Comparison of ENCODE assay signal across 1 cellular context in the genomic region with DNA sequence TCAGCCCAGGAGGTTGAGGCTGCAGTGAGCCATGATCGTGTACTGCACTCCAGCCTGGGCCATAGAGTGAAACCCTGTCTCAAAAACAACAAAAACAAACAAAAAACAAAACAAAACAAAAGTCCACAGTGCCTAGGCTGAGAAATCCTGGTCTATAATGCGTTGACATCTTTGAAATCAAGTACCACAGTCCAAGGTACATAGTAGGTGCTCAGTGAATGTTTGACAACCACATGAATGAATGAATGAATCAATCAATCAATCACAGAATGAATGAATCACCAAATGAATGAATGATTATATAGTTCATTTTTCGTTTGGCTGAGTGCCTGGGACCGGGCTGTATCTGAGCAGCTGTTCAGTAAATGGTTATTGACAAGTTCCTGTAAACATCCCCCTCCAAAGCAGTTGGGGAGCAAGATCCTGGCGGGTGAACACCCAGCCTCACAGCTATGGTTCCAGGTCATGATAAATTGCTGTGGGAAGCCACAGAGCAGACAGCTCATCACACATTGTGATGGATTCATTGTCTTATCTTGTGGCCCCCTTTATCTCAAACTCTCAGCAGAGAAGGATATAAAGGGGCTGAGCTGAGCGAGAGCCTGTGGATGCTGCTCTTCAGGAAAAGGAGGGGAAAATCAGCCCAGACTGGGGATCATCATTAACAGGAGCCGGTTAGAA.
A peak's percentile ranks its signal among the peaks of the same experiment; 100 is the strongest.
TF ChIP-seq lines count a peak whose summit lies in the region.

No MANE protein-coding gene starts in this region.

TF ChIP-seq in K562, 482 proteins besides CTCF, POLR2A, EP300 and RAD21 (continued from another document and continues in another):
- TF ChIP-seq, protein P1, sequence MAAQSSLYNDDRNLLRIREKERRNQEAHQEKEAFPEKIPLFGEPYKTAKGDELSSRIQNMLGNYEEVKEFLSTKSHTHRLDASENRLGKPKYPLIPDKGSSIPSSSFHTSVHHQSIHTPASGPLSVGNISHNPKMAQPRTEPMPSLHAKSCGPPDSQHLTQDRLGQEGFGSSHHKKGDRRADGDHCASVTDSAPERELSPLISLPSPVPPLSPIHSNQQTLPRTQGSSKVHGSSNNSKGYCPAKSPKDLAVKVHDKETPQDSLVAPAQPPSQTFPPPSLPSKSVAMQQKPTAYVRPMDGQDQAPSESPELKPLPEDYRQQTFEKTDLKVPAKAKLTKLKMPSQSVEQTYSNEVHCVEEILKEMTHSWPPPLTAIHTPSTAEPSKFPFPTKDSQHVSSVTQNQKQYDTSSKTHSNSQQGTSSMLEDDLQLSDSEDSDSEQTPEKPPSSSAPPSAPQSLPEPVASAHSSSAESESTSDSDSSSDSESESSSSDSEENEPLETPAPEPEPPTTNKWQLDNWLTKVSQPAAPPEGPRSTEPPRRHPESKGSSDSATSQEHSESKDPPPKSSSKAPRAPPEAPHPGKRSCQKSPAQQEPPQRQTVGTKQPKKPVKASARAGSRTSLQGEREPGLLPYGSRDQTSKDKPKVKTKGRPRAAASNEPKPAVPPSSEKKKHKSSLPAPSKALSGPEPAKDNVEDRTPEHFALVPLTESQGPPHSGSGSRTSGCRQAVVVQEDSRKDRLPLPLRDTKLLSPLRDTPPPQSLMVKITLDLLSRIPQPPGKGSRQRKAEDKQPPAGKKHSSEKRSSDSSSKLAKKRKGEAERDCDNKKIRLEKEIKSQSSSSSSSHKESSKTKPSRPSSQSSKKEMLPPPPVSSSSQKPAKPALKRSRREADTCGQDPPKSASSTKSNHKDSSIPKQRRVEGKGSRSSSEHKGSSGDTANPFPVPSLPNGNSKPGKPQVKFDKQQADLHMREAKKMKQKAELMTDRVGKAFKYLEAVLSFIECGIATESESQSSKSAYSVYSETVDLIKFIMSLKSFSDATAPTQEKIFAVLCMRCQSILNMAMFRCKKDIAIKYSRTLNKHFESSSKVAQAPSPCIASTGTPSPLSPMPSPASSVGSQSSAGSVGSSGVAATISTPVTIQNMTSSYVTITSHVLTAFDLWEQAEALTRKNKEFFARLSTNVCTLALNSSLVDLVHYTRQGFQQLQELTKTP (IDR thresholded peaks at IDR 0.05; ENCODE audit: low read depth in 1 of 2, partially characterized antibody in 2 of 2), result no peak
- TF ChIP-seq ZC3H8 (IDR thresholded peaks at IDR 0.05), result no peak
- TF ChIP-seq, protein P2, sequence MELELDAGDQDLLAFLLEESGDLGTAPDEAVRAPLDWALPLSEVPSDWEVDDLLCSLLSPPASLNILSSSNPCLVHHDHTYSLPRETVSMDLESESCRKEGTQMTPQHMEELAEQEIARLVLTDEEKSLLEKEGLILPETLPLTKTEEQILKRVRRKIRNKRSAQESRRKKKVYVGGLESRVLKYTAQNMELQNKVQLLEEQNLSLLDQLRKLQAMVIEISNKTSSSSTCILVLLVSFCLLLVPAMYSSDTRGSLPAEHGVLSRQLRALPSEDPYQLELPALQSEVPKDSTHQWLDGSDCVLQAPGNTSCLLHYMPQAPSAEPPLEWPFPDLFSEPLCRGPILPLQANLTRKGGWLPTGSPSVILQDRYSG (tag; conservative IDR thresholded peaks at IDR 0.05; ENCODE audit: low read depth), result no peak
- no peak for TF ChIP-seq STAT5B (CRISPR knock-in tag; IDR thresholded peaks at IDR 0.05)
- TF ChIP-seq ASH1L (IDR thresholded peaks at IDR 0.05; ENCODE audit: borderline replicate concordance, low read depth, partially characterized antibody), result no peak
- TF ChIP-seq CCAR2 (IDR thresholded peaks at IDR 0.05; ENCODE audit: low read depth, low read length), result no peak
- no peak for TF ChIP-seq TEAD2 (tag; IDR thresholded peaks at IDR 0.05)
- TF ChIP-seq CBX5 (IDR thresholded peaks at IDR 0.05; ENCODE audit: borderline replicate concordance, low read depth), result no peak
- no peak for TF ChIP-seq ZSCAN29 (IDR thresholded peaks at IDR 0.05)
- TF ChIP-seq FOSL1 (tag; conservative IDR thresholded peaks at IDR 0.05), result peak; percentile 81
- TF ChIP-seq, protein P3, sequence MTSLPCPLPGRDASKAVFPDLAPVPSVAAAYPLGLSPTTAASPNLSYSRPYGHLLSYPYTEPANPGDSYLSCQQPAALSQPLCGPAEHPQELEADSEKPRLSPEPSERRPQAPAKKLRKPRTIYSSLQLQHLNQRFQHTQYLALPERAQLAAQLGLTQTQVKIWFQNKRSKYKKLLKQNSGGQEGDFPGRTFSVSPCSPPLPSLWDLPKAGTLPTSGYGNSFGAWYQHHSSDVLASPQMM (CRISPR knock-in tag; IDR thresholded peaks at IDR 0.05), result no peak
- TF ChIP-seq, protein P4, sequence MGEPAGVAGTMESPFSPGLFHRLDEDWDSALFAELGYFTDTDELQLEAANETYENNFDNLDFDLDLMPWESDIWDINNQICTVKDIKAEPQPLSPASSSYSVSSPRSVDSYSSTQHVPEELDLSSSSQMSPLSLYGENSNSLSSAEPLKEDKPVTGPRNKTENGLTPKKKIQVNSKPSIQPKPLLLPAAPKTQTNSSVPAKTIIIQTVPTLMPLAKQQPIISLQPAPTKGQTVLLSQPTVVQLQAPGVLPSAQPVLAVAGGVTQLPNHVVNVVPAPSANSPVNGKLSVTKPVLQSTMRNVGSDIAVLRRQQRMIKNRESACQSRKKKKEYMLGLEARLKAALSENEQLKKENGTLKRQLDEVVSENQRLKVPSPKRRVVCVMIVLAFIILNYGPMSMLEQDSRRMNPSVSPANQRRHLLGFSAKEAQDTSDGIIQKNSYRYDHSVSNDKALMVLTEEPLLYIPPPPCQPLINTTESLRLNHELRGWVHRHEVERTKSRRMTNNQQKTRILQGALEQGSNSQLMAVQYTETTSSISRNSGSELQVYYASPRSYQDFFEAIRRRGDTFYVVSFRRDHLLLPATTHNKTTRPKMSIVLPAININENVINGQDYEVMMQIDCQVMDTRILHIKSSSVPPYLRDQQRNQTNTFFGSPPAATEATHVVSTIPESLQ (CRISPR knock-in tag; IDR thresholded peaks at IDR 0.05), result no peak
- no peak for TF ChIP-seq CBX8 (IDR thresholded peaks at IDR 0.05; ENCODE audit: borderline replicate concordance, extremely low read depth, low read depth, low read length, poor library complexity, severe bottlenecking)
- TF ChIP-seq ZNF586 (CRISPR knock-in tag; conservative IDR thresholded peaks at IDR 0.05), result no peak
- TF ChIP-seq MTA2 (IDR thresholded peaks at IDR 0.05; ENCODE audit: low read depth), result peak; percentile 33; the same call in 1 of the 2 replicates
- TF ChIP-seq SMAD2 (IDR thresholded peaks at IDR 0.05; ENCODE audit: low read depth, low read length), result no peak
- TF ChIP-seq, protein P5, sequence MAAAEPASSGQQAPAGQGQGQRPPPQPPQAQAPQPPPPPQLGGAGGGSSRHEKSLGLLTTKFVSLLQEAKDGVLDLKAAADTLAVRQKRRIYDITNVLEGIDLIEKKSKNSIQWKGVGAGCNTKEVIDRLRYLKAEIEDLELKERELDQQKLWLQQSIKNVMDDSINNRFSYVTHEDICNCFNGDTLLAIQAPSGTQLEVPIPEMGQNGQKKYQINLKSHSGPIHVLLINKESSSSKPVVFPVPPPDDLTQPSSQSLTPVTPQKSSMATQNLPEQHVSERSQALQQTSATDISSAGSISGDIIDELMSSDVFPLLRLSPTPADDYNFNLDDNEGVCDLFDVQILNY (CRISPR knock-in tag; IDR thresholded peaks at IDR 0.05), result no peak
- TF ChIP-seq, protein P6, sequence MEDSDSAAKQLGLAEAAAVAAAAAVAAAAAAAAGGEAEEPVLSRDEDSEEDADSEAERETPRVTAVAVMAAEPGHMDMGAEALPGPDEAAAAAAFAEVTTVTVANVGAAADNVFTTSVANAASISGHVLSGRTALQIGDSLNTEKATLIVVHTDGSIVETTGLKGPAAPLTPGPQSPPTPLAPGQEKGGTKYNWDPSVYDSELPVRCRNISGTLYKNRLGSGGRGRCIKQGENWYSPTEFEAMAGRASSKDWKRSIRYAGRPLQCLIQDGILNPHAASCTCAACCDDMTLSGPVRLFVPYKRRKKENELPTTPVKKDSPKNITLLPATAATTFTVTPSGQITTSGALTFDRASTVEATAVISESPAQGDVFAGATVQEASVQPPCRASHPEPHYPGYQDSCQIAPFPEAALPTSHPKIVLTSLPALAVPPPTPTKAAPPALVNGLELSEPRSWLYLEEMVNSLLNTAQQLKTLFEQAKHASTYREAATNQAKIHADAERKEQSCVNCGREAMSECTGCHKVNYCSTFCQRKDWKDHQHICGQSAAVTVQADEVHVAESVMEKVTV (CRISPR knock-in tag; IDR thresholded peaks at IDR 0.05), result no peak
- TF ChIP-seq ZNF644 (tag; IDR thresholded peaks at IDR 0.05; ENCODE audit: low read depth), result no peak
- no peak for TF ChIP-seq SIX5 (IDR thresholded peaks at IDR 0.05; ENCODE audit: borderline replicate concordance in 1 of 2, insufficient read depth in 1 of 2, low read depth in 1 of 2, low read length in 2 of 2)
- TF ChIP-seq GTF2A2 (tag; IDR thresholded peaks at IDR 0.05), result no peak
- TF ChIP-seq, protein P7, sequence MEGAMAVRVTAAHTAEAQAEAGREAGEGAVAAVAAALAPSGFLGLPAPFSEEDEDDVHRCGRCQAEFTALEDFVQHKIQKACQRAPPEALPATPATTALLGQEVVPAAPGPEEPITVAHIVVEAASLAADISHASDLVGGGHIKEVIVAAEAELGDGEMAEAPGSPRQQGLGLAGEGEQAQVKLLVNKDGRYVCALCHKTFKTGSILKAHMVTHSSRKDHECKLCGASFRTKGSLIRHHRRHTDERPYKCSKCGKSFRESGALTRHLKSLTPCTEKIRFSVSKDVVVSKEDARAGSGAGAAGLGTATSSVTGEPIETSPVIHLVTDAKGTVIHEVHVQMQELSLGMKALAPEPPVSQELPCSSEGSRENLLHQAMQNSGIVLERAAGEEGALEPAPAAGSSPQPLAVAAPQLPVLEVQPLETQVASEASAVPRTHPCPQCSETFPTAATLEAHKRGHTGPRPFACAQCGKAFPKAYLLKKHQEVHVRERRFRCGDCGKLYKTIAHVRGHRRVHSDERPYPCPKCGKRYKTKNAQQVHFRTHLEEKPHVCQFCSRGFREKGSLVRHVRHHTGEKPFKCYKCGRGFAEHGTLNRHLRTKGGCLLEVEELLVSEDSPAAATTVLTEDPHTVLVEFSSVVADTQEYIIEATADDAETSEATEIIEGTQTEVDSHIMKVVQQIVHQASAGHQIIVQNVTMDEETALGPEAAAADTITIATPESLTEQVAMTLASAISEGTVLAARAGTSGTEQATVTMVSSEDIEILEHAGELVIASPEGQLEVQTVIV (CRISPR knock-in tag; IDR thresholded peaks at IDR 0.05; ENCODE audit: borderline replicate concordance), result no peak
- no peak for TF ChIP-seq ZNF778 (CRISPR knock-in tag; IDR thresholded peaks at IDR 0.05)
- TF ChIP-seq, protein P8, sequence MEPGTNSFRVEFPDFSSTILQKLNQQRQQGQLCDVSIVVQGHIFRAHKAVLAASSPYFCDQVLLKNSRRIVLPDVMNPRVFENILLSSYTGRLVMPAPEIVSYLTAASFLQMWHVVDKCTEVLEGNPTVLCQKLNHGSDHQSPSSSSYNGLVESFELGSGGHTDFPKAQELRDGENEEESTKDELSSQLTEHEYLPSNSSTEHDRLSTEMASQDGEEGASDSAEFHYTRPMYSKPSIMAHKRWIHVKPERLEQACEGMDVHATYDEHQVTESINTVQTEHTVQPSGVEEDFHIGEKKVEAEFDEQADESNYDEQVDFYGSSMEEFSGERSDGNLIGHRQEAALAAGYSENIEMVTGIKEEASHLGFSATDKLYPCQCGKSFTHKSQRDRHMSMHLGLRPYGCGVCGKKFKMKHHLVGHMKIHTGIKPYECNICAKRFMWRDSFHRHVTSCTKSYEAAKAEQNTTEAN (CRISPR knock-in tag; IDR thresholded peaks at IDR 0.05), result 0 out of 2 replicates have a peak, but pooled peaks have one; percentile 30
- TF ChIP-seq, protein P9, sequence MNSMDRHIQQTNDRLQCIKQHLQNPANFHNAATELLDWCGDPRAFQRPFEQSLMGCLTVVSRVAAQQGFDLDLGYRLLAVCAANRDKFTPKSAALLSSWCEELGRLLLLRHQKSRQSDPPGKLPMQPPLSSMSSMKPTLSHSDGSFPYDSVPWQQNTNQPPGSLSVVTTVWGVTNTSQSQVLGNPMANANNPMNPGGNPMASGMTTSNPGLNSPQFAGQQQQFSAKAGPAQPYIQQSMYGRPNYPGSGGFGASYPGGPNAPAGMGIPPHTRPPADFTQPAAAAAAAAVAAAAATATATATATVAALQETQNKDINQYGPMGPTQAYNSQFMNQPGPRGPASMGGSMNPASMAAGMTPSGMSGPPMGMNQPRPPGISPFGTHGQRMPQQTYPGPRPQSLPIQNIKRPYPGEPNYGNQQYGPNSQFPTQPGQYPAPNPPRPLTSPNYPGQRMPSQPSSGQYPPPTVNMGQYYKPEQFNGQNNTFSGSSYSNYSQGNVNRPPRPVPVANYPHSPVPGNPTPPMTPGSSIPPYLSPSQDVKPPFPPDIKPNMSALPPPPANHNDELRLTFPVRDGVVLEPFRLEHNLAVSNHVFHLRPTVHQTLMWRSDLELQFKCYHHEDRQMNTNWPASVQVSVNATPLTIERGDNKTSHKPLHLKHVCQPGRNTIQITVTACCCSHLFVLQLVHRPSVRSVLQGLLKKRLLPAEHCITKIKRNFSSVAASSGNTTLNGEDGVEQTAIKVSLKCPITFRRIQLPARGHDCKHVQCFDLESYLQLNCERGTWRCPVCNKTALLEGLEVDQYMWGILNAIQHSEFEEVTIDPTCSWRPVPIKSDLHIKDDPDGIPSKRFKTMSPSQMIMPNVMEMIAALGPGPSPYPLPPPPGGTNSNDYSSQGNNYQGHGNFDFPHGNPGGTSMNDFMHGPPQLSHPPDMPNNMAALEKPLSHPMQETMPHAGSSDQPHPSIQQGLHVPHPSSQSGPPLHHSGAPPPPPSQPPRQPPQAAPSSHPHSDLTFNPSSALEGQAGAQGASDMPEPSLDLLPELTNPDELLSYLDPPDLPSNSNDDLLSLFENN (IDR thresholded peaks at IDR 0.05; ENCODE audit: low read depth in 2 of 2, low read length in 2 of 2), result no peak
- peak; percentile 57; the same call in 1 of the 2 replicates for TF ChIP-seq LEF1 (IDR thresholded peaks at IDR 0.05)
- TF ChIP-seq, protein P10, sequence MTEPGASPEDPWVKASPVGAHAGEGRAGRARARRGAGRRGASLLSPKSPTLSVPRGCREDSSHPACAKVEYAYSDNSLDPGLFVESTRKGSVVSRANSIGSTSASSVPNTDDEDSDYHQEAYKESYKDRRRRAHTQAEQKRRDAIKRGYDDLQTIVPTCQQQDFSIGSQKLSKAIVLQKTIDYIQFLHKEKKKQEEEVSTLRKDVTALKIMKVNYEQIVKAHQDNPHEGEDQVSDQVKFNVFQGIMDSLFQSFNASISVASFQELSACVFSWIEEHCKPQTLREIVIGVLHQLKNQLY (CRISPR knock-in tag; conservative IDR thresholded peaks at IDR 0.05), result no peak
- TF ChIP-seq MYNN (IDR thresholded peaks at IDR 0.05), result no peak
- no peak for TF ChIP-seq MYNN (CRISPR knock-in tag; IDR thresholded peaks at IDR 0.05)
- TF ChIP-seq EGR1 (conservative IDR thresholded peaks at IDR 0.05), result no peak
- no peak for TF ChIP-seq SMARCB1 (IDR thresholded peaks at IDR 0.05; ENCODE audit: insufficient read length, low read depth)
- TF ChIP-seq ZNF583 (CRISPR knock-in tag; IDR thresholded peaks at IDR 0.05), result no peak
